ENCODE assay signal across 8 cellular contexts in the genomic region with DNA sequence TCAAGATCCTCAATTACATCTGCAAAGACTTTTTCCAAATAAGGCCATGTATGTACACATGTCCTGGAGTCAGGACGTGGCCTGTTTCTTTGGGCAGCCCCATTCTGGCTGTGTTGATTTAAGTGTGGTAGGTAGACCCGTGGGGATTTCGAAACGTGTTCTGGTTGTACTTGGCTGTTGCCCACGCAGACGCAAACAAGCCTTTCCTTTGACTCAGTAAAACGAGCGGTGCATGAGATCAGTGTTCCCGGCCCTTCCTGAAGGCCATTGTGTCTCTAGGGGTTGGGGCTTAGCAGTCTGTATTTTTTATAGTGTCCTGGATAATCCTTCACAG.
DNase-seq lines count a peak whose midpoint lies in the region; ATAC-seq, FAIRE-seq and TF ChIP-seq lines count a peak whose summit lies in the region.

No MANE protein-coding gene starts in this region.

- no peaks in the 10 kb centered on the region for H3K27me3 Mint-ChIP-seq in natural killer cell treated with Interleukin-12 subunit alpha and Interleukin-12 subunit beta and Interleukin-15 and Interleukin-18, amount 100 ng/mL, for 72 hours
- no peaks in the 10 kb centered on the region for H3K27me3 Mint-ChIP-seq in natural killer cell (ENCODE audit: low read depth in 2 of 2)

- H3K79me2 ChIP-seq in Karpas-422 (ENCODE audit: low read length) = no peaks in the 10 kb centered on the region

- intact Hi-C loops in natural killer cell (cut with micrococcal nuclease) = loop anchor here (10.0 kb wide), 2 partner anchors 127 to 317 kb away; no protein-coding TSS in a partner anchor

- peak overlapping the region; percentile 5 to 45 for H3K9ac ChIP-seq in liver (ENCODE audit: low read depth in 1 of 2, low read length in 2 of 2)
- H3K9ac ChIP-seq in Karpas-422 (ENCODE audit: low read length) = no peak overlapping the region

- no peak for ATAC-seq in natural killer cell treated with Interleukin-12 subunit alpha and Interleukin-12 subunit beta and Interleukin-15 and Interleukin-18, amount 100 ng/mL, for 72 hours
- no peak for ATAC-seq in natural killer cell

- no peak overlapping the region for H3K4me2 ChIP-seq in Karpas-422 (ENCODE audit: low read depth, low read length, poor library complexity, severe bottlenecking)

- WGBS in liver = 27% methylated on average over 9 of the region's 9 CpGs

- H3K27ac ChIP-seq in liver (ENCODE audit: low read depth in 1 of 2, low read length in 2 of 2) (peak overlapping the region; percentile 92 to 96), Karpas-422 (ENCODE audit: low read length) (no peak overlapping the region)

- DNase-seq in natural killer cell treated with Interleukin-12 subunit alpha and Interleukin-12 subunit beta and Interleukin-15 and Interleukin-18, amount 100 ng/mL, for 72 hours (ENCODE audit: low spot score) = no peak
- no peak for DNase-seq in natural killer cell
- peak; percentile 92 for DNase-seq in astrocyte of the hippocampus (ENCODE audit: low read depth, low spot score)
- DNase-seq in effector CD8-positive, alpha-beta T cell (lab: John Stamatoyannopoulos, UW) = no peak
- DNase-seq in urothelium cell line (ENCODE audit: low spot score) = no peak
- DNase-seq in Karpas-422 = no peak
- DNase-seq in OCI-M1 (lab: John Stamatoyannopoulos, UW) = no peak

- H3K36me3 ChIP-seq in liver (ENCODE audit: control insufficient read depth in 4 of 4, insufficient read depth in 3 of 4, low read depth in 1 of 4, low read length in 3 of 4) = peaks cover 0 to 20% (median 14%) of the 10 kb centered on the region in 4 donors
- peaks cover 14% of the 10 kb centered on the region; the same call in 1 of the 2 replicates for H3K36me3 ChIP-seq in Karpas-422 (ENCODE audit: insufficient read depth, low read length)

- FAIRE-seq in urothelium cell line (lab: Jason Lieb, UNC) = no peak

- peaks cover 12% of the 10 kb centered on the region for H3K36me3 Mint-ChIP-seq in natural killer cell treated with Interleukin-12 subunit alpha and Interleukin-12 subunit beta and Interleukin-15 and Interleukin-18, amount 100 ng/mL, for 72 hours
- peaks cover 7% of the 10 kb centered on the region for H3K36me3 Mint-ChIP-seq in natural killer cell

- H4K20me1 ChIP-seq in Karpas-422 (ENCODE audit: insufficient read depth, low read depth, low read length) = no peaks in the 10 kb centered on the region

- H3K4me1 ChIP-seq in liver (ENCODE audit: control insufficient read depth in 4 of 4, insufficient read depth in 4 of 4, low read length in 3 of 4) (peaks cover 0 to 23% (median 9%) of the 10 kb centered on the region in 4 donors), Karpas-422 (ENCODE audit: low read length) (no peaks in the 10 kb centered on the region)

- H3K4me3 ChIP-seq in liver (ENCODE audit: low read depth in 1 of 3, low read length in 3 of 3) (no peak overlapping the region), Karpas-422 (ENCODE audit: low read length) (no peak overlapping the region)

- TF ChIP-seq RAD21 in liver (IDR thresholded peaks at IDR 0.05) = no peak

- H3K9me3 Mint-ChIP-seq in natural killer cell treated with Interleukin-12 subunit alpha and Interleukin-12 subunit beta and Interleukin-15 and Interleukin-18, amount 100 ng/mL, for 72 hours = no peaks in the 10 kb centered on the region
- H3K9me3 Mint-ChIP-seq in natural killer cell = no peaks in the 10 kb centered on the region

- H2AFZ ChIP-seq in Karpas-422 (ENCODE audit: low read length) = no peak overlapping the region

- H3K27ac Mint-ChIP-seq in natural killer cell treated with Interleukin-12 subunit alpha and Interleukin-12 subunit beta and Interleukin-15 and Interleukin-18, amount 100 ng/mL, for 72 hours = peak overlapping the region; percentile 21 to 71
- no peak overlapping the region for H3K27ac Mint-ChIP-seq in natural killer cell

- no peaks in the 10 kb centered on the region for H3K9me3 ChIP-seq in liver (ENCODE audit: control insufficient read depth in 4 of 4, low read length in 3 of 4)
- H3K9me3 ChIP-seq in Karpas-422 (ENCODE audit: low read length) = no peaks in the 10 kb centered on the region

- H3K9me2 ChIP-seq in Karpas-422 (replicated peaks; ENCODE audit: insufficient read depth, low read length) = no peaks in the 10 kb centered on the region

- TF ChIP-seq CTCF in natural killer cell (IDR thresholded peaks at IDR 0.05) = no peak
- TF ChIP-seq CTCF in liver (IDR thresholded peaks at IDR 0.05; ENCODE audit: low read depth, low read length, missing input control) = no peak

- H3K27me3 ChIP-seq in liver (ENCODE audit: control insufficient read depth in 4 of 4, insufficient read depth in 4 of 4, low read length in 3 of 4) (no peaks in the 10 kb centered on the region), Karpas-422 (ENCODE audit: low read length) (no peaks in the 10 kb centered on the region)

- H3K4me1 Mint-ChIP-seq in natural killer cell treated with Interleukin-12 subunit alpha and Interleukin-12 subunit beta and Interleukin-15 and Interleukin-18, amount 100 ng/mL, for 72 hours (ENCODE audit: low read depth in 2 of 2) = peaks cover 27 to 42% of the 10 kb centered on the region in 2 donors
- peaks cover 29 to 39% of the 10 kb centered on the region in 2 donors for H3K4me1 Mint-ChIP-seq in natural killer cell

- no peak overlapping the region for H3K4me3 Mint-ChIP-seq in natural killer cell treated with Interleukin-12 subunit alpha and Interleukin-12 subunit beta and Interleukin-15 and Interleukin-18, amount 100 ng/mL, for 72 hours
- no peak overlapping the region for H3K4me3 Mint-ChIP-seq in natural killer cell

TF ChIP-seq in liver, 16 proteins besides CTCF, POLR2A, EP300 and RAD21:
- TF ChIP-seq NR2F2 (IDR thresholded peaks at IDR 0.05) (no peak), JUND (IDR thresholded peaks at IDR 0.05) (peak; percentile 54 to 81), SP1 (IDR thresholded peaks at IDR 0.05) (peak; percentile 71), FOXA2 (IDR thresholded peaks at IDR 0.05) (peak; percentile 99), YY1 (IDR thresholded peaks at IDR 0.05) (peak; percentile 82), HNF4G (IDR thresholded peaks at IDR 0.05) (no peak), HNF4A (conservative IDR thresholded peaks at IDR 0.05) (peak; percentile 66 to 75), TAF1 (conservative IDR thresholded peaks at IDR 0.05) (no peak), FOXA1 (IDR thresholded peaks at IDR 0.05) (peak; percentile 98), RXRA (IDR thresholded peaks at IDR 0.05) (peak; percentile 53 to 83), GABPA (IDR thresholded peaks at IDR 0.05 in 1 of 2, conservative IDR thresholded peaks at IDR 0.05 in 1 of 2) (peak in 1 of 2 donors; percentile 36), EGR1 (IDR thresholded peaks at IDR 0.05; ENCODE audit: low read depth in 2 of 2) (peak in 1 of 2 donors; percentile 79)
- TF ChIP-seq, protein P1, sequence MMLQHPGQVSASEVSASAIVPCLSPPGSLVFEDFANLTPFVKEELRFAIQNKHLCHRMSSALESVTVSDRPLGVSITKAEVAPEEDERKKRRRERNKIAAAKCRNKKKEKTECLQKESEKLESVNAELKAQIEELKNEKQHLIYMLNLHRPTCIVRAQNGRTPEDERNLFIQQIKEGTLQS (IDR thresholded peaks at IDR 0.05) = no peak
- TF ChIP-seq, protein P2, sequence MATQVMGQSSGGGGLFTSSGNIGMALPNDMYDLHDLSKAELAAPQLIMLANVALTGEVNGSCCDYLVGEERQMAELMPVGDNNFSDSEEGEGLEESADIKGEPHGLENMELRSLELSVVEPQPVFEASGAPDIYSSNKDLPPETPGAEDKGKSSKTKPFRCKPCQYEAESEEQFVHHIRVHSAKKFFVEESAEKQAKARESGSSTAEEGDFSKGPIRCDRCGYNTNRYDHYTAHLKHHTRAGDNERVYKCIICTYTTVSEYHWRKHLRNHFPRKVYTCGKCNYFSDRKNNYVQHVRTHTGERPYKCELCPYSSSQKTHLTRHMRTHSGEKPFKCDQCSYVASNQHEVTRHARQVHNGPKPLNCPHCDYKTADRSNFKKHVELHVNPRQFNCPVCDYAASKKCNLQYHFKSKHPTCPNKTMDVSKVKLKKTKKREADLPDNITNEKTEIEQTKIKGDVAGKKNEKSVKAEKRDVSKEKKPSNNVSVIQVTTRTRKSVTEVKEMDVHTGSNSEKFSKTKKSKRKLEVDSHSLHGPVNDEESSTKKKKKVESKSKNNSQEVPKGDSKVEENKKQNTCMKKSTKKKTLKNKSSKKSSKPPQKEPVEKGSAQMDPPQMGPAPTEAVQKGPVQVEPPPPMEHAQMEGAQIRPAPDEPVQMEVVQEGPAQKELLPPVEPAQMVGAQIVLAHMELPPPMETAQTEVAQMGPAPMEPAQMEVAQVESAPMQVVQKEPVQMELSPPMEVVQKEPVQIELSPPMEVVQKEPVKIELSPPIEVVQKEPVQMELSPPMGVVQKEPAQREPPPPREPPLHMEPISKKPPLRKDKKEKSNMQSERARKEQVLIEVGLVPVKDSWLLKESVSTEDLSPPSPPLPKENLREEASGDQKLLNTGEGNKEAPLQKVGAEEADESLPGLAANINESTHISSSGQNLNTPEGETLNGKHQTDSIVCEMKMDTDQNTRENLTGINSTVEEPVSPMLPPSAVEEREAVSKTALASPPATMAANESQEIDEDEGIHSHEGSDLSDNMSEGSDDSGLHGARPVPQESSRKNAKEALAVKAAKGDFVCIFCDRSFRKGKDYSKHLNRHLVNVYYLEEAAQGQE (IDR thresholded peaks at IDR 0.05) = peak; percentile 81
- TF ChIP-seq, protein P3, sequence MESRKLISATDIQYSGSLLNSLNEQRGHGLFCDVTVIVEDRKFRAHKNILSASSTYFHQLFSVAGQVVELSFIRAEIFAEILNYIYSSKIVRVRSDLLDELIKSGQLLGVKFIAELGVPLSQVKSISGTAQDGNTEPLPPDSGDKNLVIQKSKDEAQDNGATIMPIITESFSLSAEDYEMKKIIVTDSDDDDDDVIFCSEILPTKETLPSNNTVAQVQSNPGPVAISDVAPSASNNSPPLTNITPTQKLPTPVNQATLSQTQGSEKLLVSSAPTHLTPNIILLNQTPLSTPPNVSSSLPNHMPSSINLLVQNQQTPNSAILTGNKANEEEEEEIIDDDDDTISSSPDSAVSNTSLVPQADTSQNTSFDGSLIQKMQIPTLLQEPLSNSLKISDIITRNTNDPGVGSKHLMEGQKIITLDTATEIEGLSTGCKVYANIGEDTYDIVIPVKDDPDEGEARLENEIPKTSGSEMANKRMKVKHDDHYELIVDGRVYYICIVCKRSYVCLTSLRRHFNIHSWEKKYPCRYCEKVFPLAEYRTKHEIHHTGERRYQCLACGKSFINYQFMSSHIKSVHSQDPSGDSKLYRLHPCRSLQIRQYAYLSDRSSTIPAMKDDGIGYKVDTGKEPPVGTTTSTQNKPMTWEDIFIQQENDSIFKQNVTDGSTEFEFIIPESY (IDR thresholded peaks at IDR 0.05) = no peak
- TF ChIP-seq, protein P4, sequence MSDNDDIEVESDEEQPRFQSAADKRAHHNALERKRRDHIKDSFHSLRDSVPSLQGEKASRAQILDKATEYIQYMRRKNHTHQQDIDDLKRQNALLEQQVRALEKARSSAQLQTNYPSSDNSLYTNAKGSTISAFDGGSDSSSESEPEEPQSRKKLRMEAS (IDR thresholded peaks at IDR 0.05) = peak; percentile 79

Comparison
In these comparisons a context has a peak if more than half of its experiments do, and no peak if none do; other contexts are left out.
1. H3K27ac Mint-ChIP-seq: peak in natural killer cell treated with Interleukin-12 subunit alpha and Interleukin-12 subunit beta and Interleukin-15 and Interleukin-18, amount 100 ng/mL, for 72 hours (2 of 2); none in natural killer cell (0 of 2).